1 cellular context compared by ENCODE assay signal in the genomic region with DNA sequence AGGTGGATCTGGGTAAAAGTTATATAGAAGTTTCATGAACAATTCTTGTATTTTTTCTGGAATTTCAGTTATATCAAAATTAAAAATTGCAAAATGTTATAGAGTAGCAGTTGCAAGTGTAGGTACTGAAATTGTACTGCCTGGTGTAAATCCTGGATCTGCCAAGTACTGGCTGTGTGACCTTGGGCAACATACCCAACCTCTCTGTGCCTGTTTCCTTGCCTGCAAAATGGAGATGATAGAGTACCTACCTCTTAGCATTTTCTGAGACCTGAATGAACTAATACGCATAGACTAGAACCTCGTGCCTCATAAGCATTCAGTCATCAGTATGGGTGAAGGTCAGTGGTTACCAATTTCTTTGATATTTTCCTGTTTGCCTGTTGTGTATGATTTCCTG.
TF ChIP-seq lines count a peak whose summit lies in the region.

No MANE protein-coding gene starts in this region.

TF ChIP-seq in K562, 482 proteins besides CTCF, POLR2A, EP300 and RAD21 (continued from another document):
- TF ChIP-seq GATA2 (CRISPR knock-in tag; IDR thresholded peaks at IDR 0.05) (no peak), MITF (IDR thresholded peaks at IDR 0.05) (no peak), ZNF586 (CRISPR knock-in tag; conservative IDR thresholded peaks at IDR 0.05) (no peak), ZFP30 (CRISPR knock-in tag; IDR thresholded peaks at IDR 0.05; ENCODE audit: borderline replicate concordance) (no peak), FOXA3 (CRISPR knock-in tag; conservative IDR thresholded peaks at IDR 0.05 in 1 of 2, IDR thresholded peaks at IDR 0.05 in 1 of 2) (no peak), RBM15 (IDR thresholded peaks at IDR 0.05; ENCODE audit: insufficient read depth, low read length) (no peak), CEBPG (CRISPR knock-in tag; IDR thresholded peaks at IDR 0.05) (no peak), CEBPG (tag; conservative IDR thresholded peaks at IDR 0.05 in 1 of 2, IDR thresholded peaks at IDR 0.05 in 1 of 2) (no peak), KDM1A (IDR thresholded peaks at IDR 0.05) (no peak), U2AF1 (optimal IDR thresholded peaks at IDR 0.05; ENCODE audit: low read depth, low read length) (no peak), ZNF239 (CRISPR knock-in tag; IDR thresholded peaks at IDR 0.05) (no peak), HDAC6 (IDR thresholded peaks at IDR 0.05; ENCODE audit: low read depth, low read length) (no peak), RREB1 (CRISPR knock-in tag; IDR thresholded peaks at IDR 0.05) (no peak), HES1 (IDR thresholded peaks at IDR 0.05; ENCODE audit: low read depth) (no peak)
- TF ChIP-seq, protein P1, sequence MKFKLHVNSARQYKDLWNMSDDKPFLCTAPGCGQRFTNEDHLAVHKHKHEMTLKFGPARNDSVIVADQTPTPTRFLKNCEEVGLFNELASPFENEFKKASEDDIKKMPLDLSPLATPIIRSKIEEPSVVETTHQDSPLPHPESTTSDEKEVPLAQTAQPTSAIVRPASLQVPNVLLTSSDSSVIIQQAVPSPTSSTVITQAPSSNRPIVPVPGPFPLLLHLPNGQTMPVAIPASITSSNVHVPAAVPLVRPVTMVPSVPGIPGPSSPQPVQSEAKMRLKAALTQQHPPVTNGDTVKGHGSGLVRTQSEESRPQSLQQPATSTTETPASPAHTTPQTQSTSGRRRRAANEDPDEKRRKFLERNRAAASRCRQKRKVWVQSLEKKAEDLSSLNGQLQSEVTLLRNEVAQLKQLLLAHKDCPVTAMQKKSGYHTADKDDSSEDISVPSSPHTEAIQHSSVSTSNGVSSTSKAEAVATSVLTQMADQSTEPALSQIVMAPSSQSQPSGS (CRISPR knock-in tag; IDR thresholded peaks at IDR 0.05) = no peak
